Comparison of ENCODE assay signal across 19 cellular contexts in genomic region chr20:39789411-39789810, GRCh38.
"Had no signal": no experiment of that assay in that cellular context is flagged by ENCODE, and none has a peak within 500 bp of the region (broad histone marks: within the 10 kb centered on the region; RNA-seq: fewer than 3 reads in every experiment).

No MANE protein-coding gene starts in this region.

- ATAC-seq: activated CD4-positive, CD25-positive, alpha-beta regulatory T cell treated with anti-CD3 and anti-CD28 coated beads, Interleukin-2, amount 50 U/mL, for 24 hours; effector memory CD8-positive, alpha-beta T cell; gastrocnemius medialis; heart left ventricle; left colon had no signal

- H3K27ac ChIP-seq: brain microvascular endothelial cell, epithelial cell of prostate, gastrocnemius medialis, heart left ventricle, ovary, sigmoid colon, stomach, testis had no signal

- H3K4me1 ChIP-seq: gastrocnemius medialis, heart left ventricle, sigmoid colon, stomach, testis had no signal

- DNase-seq: activated CD4-positive, alpha-beta T cell treated with anti-CD3 and anti-CD28 coated beads, Interleukin-2, amount 50 U/mL, for 1 hour; activated naive CD4-positive, alpha-beta T cell treated with Interleukin-2 at 50 U/mL for 16 hours; anterior cingulate cortex; brain microvascular endothelial cell; cerebellar nuclear complex; effector memory CD8-positive, alpha-beta T cell; gastrocnemius medialis; heart left ventricle; left colon; midbrain; ovary; sigmoid colon; stimulated activated CD4-positive, alpha-beta T cell treated with anti-CD3 and anti-CD28 coated beads, Interleukin-2, amount 100 ng/mL, for 24 hours; stomach; T-helper 9 cell; testis had no signal

- H3K27me3 ChIP-seq: brain microvascular endothelial cell, gastrocnemius medialis, heart left ventricle, ovary, sigmoid colon, stomach, testis had no signal

- H3K4me3 ChIP-seq: gastrocnemius medialis, heart left ventricle, lung, ovary, sigmoid colon, stomach, testis had no signal

- H3K9me3 ChIP-seq: gastrocnemius medialis, heart left ventricle, ovary, sigmoid colon, stomach, testis had no signal

- H3K36me3 ChIP-seq: brain microvascular endothelial cell, gastrocnemius medialis, heart left ventricle, ovary, sigmoid colon, stomach had no signal
